ENCODE assay signal across 7 cellular contexts in genomic region chr19:17024941-17025340, GRCh38. TPM values are rescaled to one million over a fixed set of nuclear protein-coding genes. Genes with fewer than 3 reads are reported as not detected.
DNase-seq lines count a peak whose midpoint lies in the region; TF ChIP-seq lines count a peak whose summit lies in the region.
"Not testable (repeated sequence)": the region's sequence is repeated elsewhere in the genome, so short reads cannot be mapped to it uniquely, and the experiment has no call there.

No MANE protein-coding gene starts in this region.

- H3K4me1 Mint-ChIP-seq in nephron progenitor cell = peaks cover 25% of the 10 kb centered on the region
- not testable (repeated sequence) for H3K4me1 Mint-ChIP-seq in progenitor cell of endocrine pancreas (ENCODE audit: low read depth)

- H3K36me3 Mint-ChIP-seq in nephron progenitor cell (ENCODE audit: low read depth) (peaks cover 53% of the 10 kb centered on the region), progenitor cell of endocrine pancreas (ENCODE audit: insufficient read depth) (peaks cover 15% of the 10 kb centered on the region)

- BruUV-seq in mammary epithelial cell (replicated peaks; lab: Mats Ljungman, UMichigan) = not testable (repeated sequence)

- 37% methylated on average over 8 of the region's 8 CpGs for WGBS in mammary epithelial cell (ENCODE audit: low coverage, missing lambda C conversion rate)
- WGBS in hepatocyte (ENCODE audit: low lambda C conversion rate, missing lambda C conversion rate) = 71% methylated on average over 8 of the region's 8 CpGs

- not testable (repeated sequence) for TF ChIP-seq CTCF in WERI-Rb-1 (IDR thresholded peaks at IDR 0.05; ENCODE audit: low read depth, low read length); mammary epithelial cell (conservative IDR thresholded peaks at IDR 0.05 in 1 of 2, IDR thresholded peaks at IDR 0.05 in 1 of 2; ENCODE audit: extremely low read depth in 1 of 2, insufficient read depth in 1 of 2, low read depth in 1 of 2, low read length in 2 of 2); hepatocyte (IDR thresholded peaks at IDR 0.05; ENCODE audit: poor library complexity); nephron progenitor cell (IDR thresholded peaks at IDR 0.05); progenitor cell of endocrine pancreas (IDR thresholded peaks at IDR 0.05; ENCODE audit: unreplicated experiment)

- H3K4me3 Mint-ChIP-seq in nephron progenitor cell (peak overlapping the region; percentile 87), progenitor cell of endocrine pancreas (ENCODE audit: low read depth) (peak overlapping the region; percentile 26)

- in situ Hi-C loops in mammary epithelial cell (cut with MboI; ENCODE audit: low sequenced_read_pairs in 2 of 2) = not testable (repeated sequence)

- not testable (repeated sequence) for H3K9me2 ChIP-seq in hepatocyte (replicated peaks; ENCODE audit: insufficient read depth)

- intact Hi-C loops in mammary epithelial cell (cut with micrococcal nuclease) = not testable (repeated sequence)

- peaks cover 15 to 33% (median 28%) of the 10 kb centered on the region in 11 experiments for H3K27me3 ChIP-seq in BLaER1 treated with 17β-estradiol and CSF1 and Interleukin-3, amounts not matched to agents 10 nM and 100 nM
- not testable (repeated sequence) for H3K27me3 ChIP-seq in WERI-Rb-1 (ENCODE audit: insufficient read depth, low read depth, severe bottlenecking); mammary epithelial cell (ENCODE audit: insufficient read depth, low read length); hepatocyte

- H3K27ac ChIP-seq in BLaER1 treated with 17β-estradiol and CSF1 and Interleukin-3, amounts not matched to agents 10 nM and 100 nM; WERI-Rb-1; mammary epithelial cell (ENCODE audit: insufficient read depth, low read depth, low read length); hepatocyte: not testable (repeated sequence)

- H3K36me3 ChIP-seq in BLaER1 treated with 17β-estradiol and CSF1 and Interleukin-3, amounts not matched to agents 10 nM and 100 nM = peaks cover 0 to 22% (median 10%) of the 10 kb centered on the region in 11 experiments; a peak in 13 of 22 replicates
- H3K36me3 ChIP-seq in WERI-Rb-1; mammary epithelial cell (ENCODE audit: insufficient read depth, low read length); hepatocyte (replicated peaks; ENCODE audit: insufficient read depth, low read depth): not testable (repeated sequence)

- H3K9me3 Mint-ChIP-seq in nephron progenitor cell = peaks cover 47% of the 10 kb centered on the region
- H3K9me3 Mint-ChIP-seq in progenitor cell of endocrine pancreas (ENCODE audit: low read depth) = not testable (repeated sequence)

- dilution Hi-C loops in mammary epithelial cell (cut with HindIII; ENCODE audit: low sequenced_read_pairs) = loop anchor here (10.0 kb wide), 1 partner anchor 200 kb away; the partner anchor contains the start of gene SIN3B

- H3K27ac Mint-ChIP-seq in nephron progenitor cell, progenitor cell of endocrine pancreas: not testable (repeated sequence)

- peaks cover 23 to 45% (median 38%) of the 10 kb centered on the region in 11 experiments for H3K9me3 ChIP-seq in BLaER1 treated with 17β-estradiol and CSF1 and Interleukin-3, amounts not matched to agents 10 nM and 100 nM (replicated peaks in 1 of 11)
- H3K9me3 ChIP-seq in WERI-Rb-1 (ENCODE audit: severe bottlenecking) = peaks cover 14% of the 10 kb centered on the region
- not testable (repeated sequence) for H3K9me3 ChIP-seq in mammary epithelial cell (replicated peaks; ENCODE audit: insufficient read depth, low read length); hepatocyte (ENCODE audit: low read depth)

- peak overlapping the region in 2 of 10 experiments; percentile 60 to 69; a peak in 3 of 20 replicates for H3K4me3 ChIP-seq in BLaER1 treated with 17β-estradiol and CSF1 and Interleukin-3, amounts not matched to agents 10 nM and 100 nM
- H3K4me3 ChIP-seq in WERI-Rb-1 (ENCODE audit: low read depth, low read length); mammary epithelial cell (replicated peaks in 1 of 3; ENCODE audit: insufficient read depth in 1 of 3, low read depth in 2 of 3, low read length in 3 of 3); hepatocyte: not testable (repeated sequence)

- CTCF ChIA-PET in mammary epithelial cell (lab: Charles Lee; ENCODE audit: low non-redundant PET) = not testable (repeated sequence)

- not testable (repeated sequence) for H4K20me1 ChIP-seq in BLaER1 treated with 17β-estradiol and CSF1 and Interleukin-3, amounts not matched to agents 10 nM and 100 nM; mammary epithelial cell (ENCODE audit: insufficient read depth, low read length); hepatocyte (ENCODE audit: insufficient read depth, poor library complexity, severe bottlenecking)

- not testable (repeated sequence) for H3K9ac ChIP-seq in BLaER1 treated with 17β-estradiol and CSF1 and Interleukin-3, amounts not matched to agents 10 nM and 100 nM; mammary epithelial cell (ENCODE audit: insufficient read depth, low read length)

- H3K4me2 ChIP-seq in BLaER1 treated with 17β-estradiol and CSF1 and Interleukin-3, amounts not matched to agents 10 nM and 100 nM = peak overlapping the region in 10 of 11 experiments; percentile 88 to 99 (median 93); a peak in 14 of 22 replicates
- H3K4me2 ChIP-seq in mammary epithelial cell (ENCODE audit: insufficient read depth, low read depth, low read length) = not testable (repeated sequence)
- H3K4me2 ChIP-seq in hepatocyte = peak overlapping the region; percentile 95

- not testable (repeated sequence) for H3K79me2 ChIP-seq in mammary epithelial cell (ENCODE audit: insufficient read depth, low read length); hepatocyte

- not testable (repeated sequence) for H2AFZ ChIP-seq in mammary epithelial cell (ENCODE audit: low read depth, low read length); hepatocyte

- H3K27me3 Mint-ChIP-seq in nephron progenitor cell (ENCODE audit: low read depth, poor library complexity) (peaks cover 17% of the 10 kb centered on the region), progenitor cell of endocrine pancreas (peaks cover 11% of the 10 kb centered on the region)

- peaks cover 52 to 72% (median 62%) of the 10 kb centered on the region in 10 experiments for H3K4me1 ChIP-seq in BLaER1 treated with 17β-estradiol and CSF1 and Interleukin-3, amounts not matched to agents 10 nM and 100 nM
- H3K4me1 ChIP-seq in mammary epithelial cell (ENCODE audit: insufficient read depth, low read length) = peaks cover 24% of the 10 kb centered on the region
- not testable (repeated sequence) for H3K4me1 ChIP-seq in hepatocyte (ENCODE audit: insufficient read depth)

- DNase-seq in NCI-H82 (lab: John Stamatoyannopoulos, UW) (peak; percentile 67), WERI-Rb-1 (peak; percentile 81), mammary epithelial cell (peak; percentile 39)
- not testable (repeated sequence) for DNase-seq in hepatocyte (ENCODE audit: low spot score); nephron progenitor cell; progenitor cell of endocrine pancreas (ENCODE audit: low spot score, unreplicated experiment)

RNA-seq across cellular contexts. Expression of gene CPAMD8, which starts 1.7 kb away (rescaled TPM):
- total RNA-seq in mammary epithelial cell = 1 to 10 TPM; 1.2 to 3.5 TPM
- polyA plus RNA-seq in mammary epithelial cell = 1.8 TPM
- 11.2 TPM for polyA minus RNA-seq in mammary epithelial cell
- 9.3 and 17.6 TPM in 2 replicates for total RNA-seq in hepatocyte
- 7.9 and 8.7 TPM in 2 replicates for polyA plus RNA-seq in hepatocyte
- total RNA-seq in progenitor cell of endocrine pancreas = 58.6 and 63.4 TPM in 2 replicates

RNA-seq across cellular contexts. Expression of gene HAUS8, which starts 50.3 kb away (rescaled TPM):
- 10 to 100 TPM in 1 of 2 donors, 1 to 10 TPM in 1; 1.2 to 12.5 TPM for total RNA-seq in mammary epithelial cell
- 15.6 TPM for polyA plus RNA-seq in mammary epithelial cell
- 2.8 TPM for polyA minus RNA-seq in mammary epithelial cell
- 2.8 and 6.3 TPM in 2 replicates for total RNA-seq in hepatocyte
- polyA plus RNA-seq in hepatocyte = 5.5 and 8.5 TPM in 2 replicates
- total RNA-seq in progenitor cell of endocrine pancreas = 17.7 and 21.7 TPM in 2 replicates

RNA-seq across cellular contexts. Expression of gene MYO9B, which starts 50.6 kb away (rescaled TPM):
- total RNA-seq in mammary epithelial cell = 10 to 100 TPM; 61.2 to 64.5 TPM
- 37.8 TPM for polyA plus RNA-seq in mammary epithelial cell
- 61.1 TPM for polyA minus RNA-seq in mammary epithelial cell
- total RNA-seq in hepatocyte = 29.1 and 32.4 TPM in 2 replicates
- polyA plus RNA-seq in hepatocyte = 29.3 and 29.9 TPM in 2 replicates
- total RNA-seq in progenitor cell of endocrine pancreas = 78.5 and 79.7 TPM in 2 replicates
